ENCODE assay signal across 22 cellular contexts in the genomic region with DNA sequence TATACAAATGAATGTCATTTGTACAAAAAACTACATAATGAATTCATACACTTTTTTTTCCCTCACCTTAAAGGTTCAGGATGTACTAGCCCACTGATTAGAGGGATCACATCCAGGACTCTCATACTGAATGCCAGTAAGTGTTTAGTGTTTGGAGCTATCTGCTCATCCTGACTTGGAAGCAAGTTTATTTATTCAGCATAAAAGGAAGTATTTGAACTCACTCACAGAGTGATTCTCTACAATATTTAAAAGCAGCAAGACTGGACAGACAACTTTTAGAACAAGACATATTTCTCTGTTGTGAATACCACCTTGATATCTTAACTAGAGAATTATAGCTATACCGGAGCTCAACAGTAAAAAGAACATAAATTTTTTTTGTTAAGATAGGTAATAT.
"Had no signal": no experiment of that assay in that cellular context is flagged by ENCODE, and none has a peak within 500 bp of the region (broad histone marks: within the 10 kb centered on the region; RNA-seq: fewer than 3 reads in every experiment).

No MANE protein-coding gene starts in this region.

- H3K27me3 ChIP-seq: neural progenitor cell, tibial nerve had no signal

- H3K4me1 ChIP-seq: psoas muscle had no signal

- H3K9me3 ChIP-seq: heart right ventricle, psoas muscle, tibial nerve had no signal

- H3K4me3 ChIP-seq: heart right ventricle, neural progenitor cell, psoas muscle, tibial nerve had no signal

- H3K36me3 ChIP-seq: heart right ventricle, neural progenitor cell, tibial nerve had no signal

- H3K27ac ChIP-seq: epithelial cell of prostate, heart right ventricle, neural progenitor cell, psoas muscle, tibial nerve had no signal

- H3K9ac ChIP-seq: neural progenitor cell had no signal

- H2AFZ ChIP-seq: neural progenitor cell had no signal

- DNase-seq: activated CD4-positive, alpha-beta T cell treated with anti-CD3 and anti-CD28 coated beads for 4 hours; activated CD4-positive, alpha-beta T cell treated with anti-CD3 and anti-CD28 coated beads, Interleukin-2, amount 50 U/mL, for 48 hours; activated CD4-positive, CD25-positive, alpha-beta regulatory T cell; activated CD8-positive, alpha-beta memory T cell treated with anti-CD3 and anti-CD28 coated beads, Interleukin-2, amount 50 U/mL, for 48 hours; activated naive CD4-positive, alpha-beta T cell; activated naive CD8-positive, alpha-beta T cell treated with anti-CD3 and anti-CD28 coated beads for 36 hours; activated T-cell treated with anti-CD3 and anti-CD28 coated beads, Interleukin-2, amount 50 U/mL, for 4 hours; cerebellar nuclear complex; cortex of kidney; endodermal cell; heart right ventricle; kidney; left ventricle myocardium superior; naive thymus-derived CD4-positive, alpha-beta T cell; psoas muscle; right cardiac atrium; stimulated activated CD4-positive, alpha-beta T cell treated with anti-CD3 and anti-CD28 coated beads, Interleukin-12 subunit alpha, Interleukin-12 subunit beta, amount 100 ng/mL, for 4 hours; substantia nigra; T-helper 9 cell had no signal

- ATAC-seq: activated T-cell treated with anti-CD3 and anti-CD28 coated beads, Interleukin-2, amount 50 U/mL, for 4 hours; heart right ventricle; left ventricle myocardium superior; naive thymus-derived CD4-positive, alpha-beta T cell; psoas muscle; right cardiac atrium had no signal
